1 cellular context compared by ENCODE assay signal in genomic region chrX:10174051-10174450, GRCh38.
TF ChIP-seq lines count a peak whose summit lies in the region.

No MANE protein-coding gene starts in this region.

TF ChIP-seq in WTC11, 78 proteins besides CTCF, POLR2A, EP300 and RAD21 (continued from another document):
- TF ChIP-seq, protein P1, sequence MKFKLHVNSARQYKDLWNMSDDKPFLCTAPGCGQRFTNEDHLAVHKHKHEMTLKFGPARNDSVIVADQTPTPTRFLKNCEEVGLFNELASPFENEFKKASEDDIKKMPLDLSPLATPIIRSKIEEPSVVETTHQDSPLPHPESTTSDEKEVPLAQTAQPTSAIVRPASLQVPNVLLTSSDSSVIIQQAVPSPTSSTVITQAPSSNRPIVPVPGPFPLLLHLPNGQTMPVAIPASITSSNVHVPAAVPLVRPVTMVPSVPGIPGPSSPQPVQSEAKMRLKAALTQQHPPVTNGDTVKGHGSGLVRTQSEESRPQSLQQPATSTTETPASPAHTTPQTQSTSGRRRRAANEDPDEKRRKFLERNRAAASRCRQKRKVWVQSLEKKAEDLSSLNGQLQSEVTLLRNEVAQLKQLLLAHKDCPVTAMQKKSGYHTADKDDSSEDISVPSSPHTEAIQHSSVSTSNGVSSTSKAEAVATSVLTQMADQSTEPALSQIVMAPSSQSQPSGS (CRISPR knock-in tag; IDR thresholded peaks at IDR 0.05; ENCODE audit: borderline replicate concordance, low read depth), result no peak
- no peak for TF ChIP-seq ZNF671 (CRISPR knock-in tag; IDR thresholded peaks at IDR 0.05)
